In the genomic region with DNA sequence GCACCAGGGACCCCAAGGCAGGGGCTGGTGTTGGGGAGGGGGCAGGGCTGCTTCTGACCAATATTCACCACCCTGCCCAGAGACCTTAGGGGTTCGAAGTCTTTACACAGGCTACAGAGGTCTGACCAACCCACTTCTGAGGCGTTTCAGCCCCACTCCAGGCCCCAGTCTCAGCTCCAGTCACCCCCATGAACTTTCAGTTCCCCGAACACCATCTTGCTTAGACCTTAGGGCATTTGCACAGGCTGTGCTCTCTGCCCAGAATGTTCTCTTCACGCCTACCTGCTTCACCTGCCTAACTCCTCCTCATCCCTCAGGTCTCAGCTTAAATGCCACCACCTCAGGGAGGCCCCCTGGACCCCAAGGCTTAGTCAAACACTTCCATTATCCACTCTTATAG, we compare ENCODE assay signal across 1 cellular context.
TF ChIP-seq lines count a peak whose summit lies in the region.

No MANE protein-coding gene starts in this region.

TF ChIP-seq in HepG2, 621 proteins besides CTCF, POLR2A, EP300 and RAD21:
- TF ChIP-seq STAT5B (CRISPR knock-in tag; IDR thresholded peaks at IDR 0.05) (no peak), ZBTB21 (CRISPR knock-in tag; IDR thresholded peaks at IDR 0.05) (no peak), CHD2 (IDR thresholded peaks at IDR 0.05; ENCODE audit: low read depth, low read length) (no peak), NR2C2 (CRISPR knock-in tag; IDR thresholded peaks at IDR 0.05; ENCODE audit: borderline replicate concordance) (no peak), NFIB (CRISPR knock-in tag; IDR thresholded peaks at IDR 0.05; ENCODE audit: borderline replicate concordance) (no peak), RFXANK (CRISPR knock-in tag; IDR thresholded peaks at IDR 0.05) (no peak), AGO2 (optimal IDR thresholded peaks at IDR 0.05; ENCODE audit: low read depth, low read length) (no peak), ZNF20 (CRISPR knock-in tag; IDR thresholded peaks at IDR 0.05) (no peak), NAIF1 (CRISPR knock-in tag; IDR thresholded peaks at IDR 0.05; ENCODE audit: borderline replicate concordance) (no peak), SATB2 (CRISPR knock-in tag; IDR thresholded peaks at IDR 0.05) (no peak), JUND (CRISPR knock-in tag; IDR thresholded peaks at IDR 0.05) (no peak), RFX3 (CRISPR knock-in tag; IDR thresholded peaks at IDR 0.05) (no peak), CEBPB (IDR thresholded peaks at IDR 0.05; ENCODE audit: borderline replicate concordance, low read depth, low read length) (no peak)
- TF ChIP-seq, protein P1, sequence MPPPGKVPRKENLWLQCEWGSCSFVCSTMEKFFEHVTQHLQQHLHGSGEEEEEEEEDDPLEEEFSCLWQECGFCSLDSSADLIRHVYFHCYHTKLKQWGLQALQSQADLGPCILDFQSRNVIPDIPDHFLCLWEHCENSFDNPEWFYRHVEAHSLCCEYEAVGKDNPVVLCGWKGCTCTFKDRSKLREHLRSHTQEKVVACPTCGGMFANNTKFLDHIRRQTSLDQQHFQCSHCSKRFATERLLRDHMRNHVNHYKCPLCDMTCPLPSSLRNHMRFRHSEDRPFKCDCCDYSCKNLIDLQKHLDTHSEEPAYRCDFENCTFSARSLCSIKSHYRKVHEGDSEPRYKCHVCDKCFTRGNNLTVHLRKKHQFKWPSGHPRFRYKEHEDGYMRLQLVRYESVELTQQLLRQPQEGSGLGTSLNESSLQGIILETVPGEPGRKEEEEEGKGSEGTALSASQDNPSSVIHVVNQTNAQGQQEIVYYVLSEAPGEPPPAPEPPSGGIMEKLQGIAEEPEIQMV (CRISPR knock-in tag; IDR thresholded peaks at IDR 0.05; ENCODE audit: low read depth) = no peak
- TF ChIP-seq, protein P2, sequence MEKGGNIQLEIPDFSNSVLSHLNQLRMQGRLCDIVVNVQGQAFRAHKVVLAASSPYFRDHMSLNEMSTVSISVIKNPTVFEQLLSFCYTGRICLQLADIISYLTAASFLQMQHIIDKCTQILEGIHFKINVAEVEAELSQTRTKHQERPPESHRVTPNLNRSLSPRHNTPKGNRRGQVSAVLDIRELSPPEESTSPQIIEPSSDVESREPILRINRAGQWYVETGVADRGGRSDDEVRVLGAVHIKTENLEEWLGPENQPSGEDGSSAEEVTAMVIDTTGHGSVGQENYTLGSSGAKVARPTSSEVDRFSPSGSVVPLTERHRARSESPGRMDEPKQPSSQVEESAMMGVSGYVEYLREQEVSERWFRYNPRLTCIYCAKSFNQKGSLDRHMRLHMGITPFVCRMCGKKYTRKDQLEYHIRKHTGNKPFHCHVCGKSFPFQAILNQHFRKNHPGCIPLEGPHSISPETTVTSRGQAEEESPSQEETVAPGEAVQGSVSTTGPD (CRISPR knock-in tag; IDR thresholded peaks at IDR 0.05) = no peak
